Comparison of ENCODE assay signal across 20 cellular contexts in the genomic region with DNA sequence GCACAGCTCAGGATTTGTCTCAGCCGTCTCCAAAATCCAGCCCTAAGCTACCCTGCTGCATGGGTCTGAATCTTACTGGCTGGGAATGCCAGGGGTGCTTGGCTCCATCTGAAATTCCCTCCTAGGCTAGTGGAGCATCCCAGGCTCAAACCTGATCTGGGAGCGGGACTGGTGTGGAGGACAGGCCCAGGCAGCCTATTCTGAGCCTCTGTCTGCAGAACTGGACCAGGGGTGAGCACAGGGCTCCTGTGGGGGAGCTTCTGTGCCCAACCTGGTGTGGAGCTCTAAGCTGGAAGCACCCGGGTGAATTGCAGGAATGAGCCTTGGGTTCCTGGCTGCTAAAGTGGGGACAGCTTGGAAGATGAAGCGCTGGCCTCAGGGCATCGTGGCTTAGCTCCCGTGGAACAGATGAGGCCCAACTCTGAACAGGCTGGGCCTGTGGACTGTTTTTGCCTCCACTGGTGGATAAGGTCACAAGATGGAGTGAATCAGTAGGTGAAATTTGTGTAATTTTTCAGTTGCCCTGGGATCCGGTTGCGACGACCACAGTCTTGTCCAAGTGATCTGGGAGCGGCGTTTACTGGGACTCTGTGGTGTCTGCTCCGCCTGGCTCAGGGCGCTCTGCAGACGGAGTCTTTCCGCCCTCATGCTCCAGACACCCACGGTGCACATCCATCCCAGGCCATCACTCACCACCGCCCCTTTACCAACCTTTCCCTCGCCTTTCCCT.
"Had no signal": no experiment of that assay in that cellular context is flagged by ENCODE, and none has a peak within 500 bp of the region (broad histone marks: within the 10 kb centered on the region; RNA-seq: fewer than 3 reads in every experiment).

No MANE protein-coding gene starts in this region.

- ATAC-seq: activated T-cell treated with anti-CD3 and anti-CD28 coated beads, Interleukin-2, amount 50 U/mL, for 4 hours; heart right ventricle; naive thymus-derived CD4-positive, alpha-beta T cell had no signal

- H3K9me3 ChIP-seq: heart right ventricle, prostate gland, thyroid gland, uterus had no signal

- H3K36me3 ChIP-seq: heart right ventricle, prostate gland, thyroid gland, uterus had no signal

- H3K27me3 ChIP-seq: thyroid gland, uterus had no signal

- DNase-seq: activated CD4-positive, alpha-beta memory T cell treated with anti-CD3 and anti-CD28 coated beads for 36 hours; activated CD4-positive, alpha-beta T cell treated with anti-CD3 and anti-CD28 coated beads for 48 hours; activated naive CD4-positive, alpha-beta T cell; activated naive CD8-positive, alpha-beta T cell treated with anti-CD3 and anti-CD28 coated beads, Interleukin-2, amount 10 ng/mL, durations not matched to agents 7 days and 5 days; activated T-cell treated with anti-CD3 and anti-CD28 coated beads, Interleukin-2, amount 50 U/mL, for 4 hours; amniotic stem cell; cerebellar nuclear complex; cortex of kidney; erythroblast; foreskin fibroblast; heart right ventricle; kidney; stimulated activated CD4-positive, alpha-beta T cell treated with anti-CD3 and anti-CD28 coated beads, Interleukin-4, amount 100 ng/mL, for 24 hours; stimulated activated naive CD4-positive, alpha-beta T cell treated with Interleukin-2 at 50 U/mL for 16 hours; thyroid gland; uterus had no signal

- H3K36me3 Mint-ChIP-seq: activated CD4-positive, alpha-beta memory T cell treated with anti-CD3 and anti-CD28 coated beads for 36 hours; activated naive CD8-positive, alpha-beta T cell treated with anti-CD3 and anti-CD28 coated beads, Interleukin-2, amount 10 ng/mL, durations not matched to agents 7 days and 5 days had no signal

- H3K4me1 ChIP-seq: heart right ventricle, prostate gland, thyroid gland, uterus had no signal

- H3K27ac ChIP-seq: heart right ventricle, prostate gland, thyroid gland, uterus had no signal

- H3K27me3 Mint-ChIP-seq: activated naive CD8-positive, alpha-beta T cell treated with anti-CD3 and anti-CD28 coated beads, Interleukin-2, amount 10 ng/mL, durations not matched to agents 7 days and 5 days had no signal

- H3K9me3 Mint-ChIP-seq: activated CD4-positive, alpha-beta memory T cell treated with anti-CD3 and anti-CD28 coated beads for 36 hours; activated naive CD8-positive, alpha-beta T cell treated with anti-CD3 and anti-CD28 coated beads, Interleukin-2, amount 10 ng/mL, durations not matched to agents 7 days and 5 days; activated T-helper 2 cell treated with anti-CD3 and anti-CD28 coated beads, Interferon-gamma antibody, Interleukin-2, Interleukin-4, amounts not matched to agents 10 μg/mL and 5 μg/mL and 100 μg/mL, durations not matched to agents 14 hours and 24 hours and 36 hours had no signal

- H3K4me3 Mint-ChIP-seq: activated CD4-positive, alpha-beta memory T cell treated with anti-CD3 and anti-CD28 coated beads for 36 hours; activated naive CD8-positive, alpha-beta T cell treated with anti-CD3 and anti-CD28 coated beads, Interleukin-2, amount 10 ng/mL, durations not matched to agents 7 days and 5 days; activated T-cell treated with anti-CD3 and anti-CD28 coated beads, Interleukin-2, amount 50 U/mL, for 4 hours; naive thymus-derived CD4-positive, alpha-beta T cell had no signal

- H3K4me3 ChIP-seq: heart right ventricle, lung, prostate gland, thyroid gland, uterus had no signal

- H3K27ac Mint-ChIP-seq: activated CD4-positive, alpha-beta memory T cell treated with anti-CD3 and anti-CD28 coated beads for 36 hours; activated naive CD8-positive, alpha-beta T cell treated with anti-CD3 and anti-CD28 coated beads, Interleukin-2, amount 10 ng/mL, durations not matched to agents 7 days and 5 days; activated T-helper 2 cell treated with anti-CD3 and anti-CD28 coated beads, Interferon-gamma antibody, Interleukin-2, Interleukin-4, amounts not matched to agents 10 μg/mL and 5 μg/mL and 100 μg/mL, durations not matched to agents 14 hours and 24 hours and 36 hours had no signal

- H3K4me1 Mint-ChIP-seq: activated naive CD8-positive, alpha-beta T cell treated with anti-CD3 and anti-CD28 coated beads, Interleukin-2, amount 10 ng/mL, durations not matched to agents 7 days and 5 days had no signal
